8 cellular contexts compared by ENCODE assay signal in genomic region chr1:21255284-21255942, GRCh38. TPM values are rescaled to one million over a fixed set of nuclear protein-coding genes. Genes with fewer than 3 reads are reported as not detected.
DNase-seq lines count a peak whose midpoint lies in the region; ATAC-seq, FAIRE-seq and TF ChIP-seq lines count a peak whose summit lies in the region.

No MANE protein-coding gene starts in this region.

- no TSS peak for BruUV-seq in HepG2 (replicated peaks; lab: Mats Ljungman, UMichigan)

- 66% methylated on average over 8 of the region's 11 CpGs for WGBS in HepG2 (ENCODE audit: low lambda C conversion rate)

- no peak overlapping the region for H3K27ac Mint-ChIP-seq in activated CD4-positive, alpha-beta T cell treated with anti-CD3 and anti-CD28 coated beads, Interleukin-2, amount 10 ng/mL, durations not matched to agents 7 days and 5 days

- H3K36me3 Mint-ChIP-seq in activated CD4-positive, alpha-beta T cell treated with anti-CD3 and anti-CD28 coated beads, Interleukin-2, amount 10 ng/mL, durations not matched to agents 7 days and 5 days (ENCODE audit: low read depth): peaks cover 45% of the 10 kb centered on the region

- H3K4me1 Mint-ChIP-seq in activated CD4-positive, alpha-beta T cell treated with anti-CD3 and anti-CD28 coated beads, Interleukin-2, amount 10 ng/mL, durations not matched to agents 7 days and 5 days: peaks cover 32% of the 10 kb centered on the region

- ATAC-seq in HepG2 (peak; percentile 79), HG02571 (IDR thresholded peaks at IDR 0.05; ENCODE audit: unreplicated experiment) (no peak)

- peak; percentile 95 for FAIRE-seq in HepG2 (lab: Jason Lieb, UNC)

- intact Hi-C loops in colonic mucosa (cut with DNase I): loop anchor here (1.0 kb wide), 1 partner anchor 113 kb away; no protein-coding TSS in a partner anchor
- intact Hi-C loops in HepG2 (cut with micrococcal nuclease; ENCODE audit: unreplicated experiment): loop anchor here (1.0 kb wide), 1 partner anchor 113 kb away; no protein-coding TSS in a partner anchor

- no peak overlapping the region for H2AFZ ChIP-seq in HepG2 (ENCODE audit: low read length)

- no peaks in the 10 kb centered on the region for H4K20me1 ChIP-seq in HepG2 (ENCODE audit: insufficient read depth, low read length)

- in situ Hi-C loops in HepG2 (cut with HindIII; ENCODE audit: extremely low pct_ligation_motif_present, low pct_unique_long_range_greater_than_20kb): loop anchor here (5.0 kb wide), 1 partner anchor 112 kb away; no protein-coding TSS in a partner anchor

- H3K4me3 ChIP-seq in BJ (ENCODE audit: low read depth, low read length) (no peak overlapping the region), HL-60 (replicated peaks; ENCODE audit: insufficient read depth, low read length) (no peak overlapping the region), colonic mucosa (no peak overlapping the region), HepG2 (replicated peaks in 1 of 3; ENCODE audit: insufficient read depth in 1 of 3, low read depth in 2 of 3, low read length in 3 of 3) (no peak overlapping the region)

- no peak overlapping the region for H3K9ac ChIP-seq in colonic mucosa (ENCODE audit: low read depth in 2 of 2, low read length in 2 of 2)
- no peak overlapping the region for H3K9ac ChIP-seq in HepG2 (ENCODE audit: insufficient read depth, low read depth, low read length)

- H3K9me3 ChIP-seq in colonic mucosa: no peaks in the 10 kb centered on the region
- no peaks in the 10 kb centered on the region for H3K9me3 ChIP-seq in HepG2 (ENCODE audit: low read length)

- POLR2A ChIA-PET in BJ (lab: Charles Lee): no interaction called here
- POLR2A ChIA-PET in activated CD4-positive, alpha-beta T cell treated with anti-CD3 and anti-CD28 coated beads, Interleukin-2, amount 10 ng/mL, durations not matched to agents 7 days and 5 days (lab: Charles Lee): interaction anchor here (0.6 kb wide), 1 partner anchor 81 kb away, joined by 3 read pairs; no protein-coding TSS in a partner anchor
- POLR2A ChIA-PET in HepG2 (lab: Yijun Ruan, JAX): interaction anchor here (0.6 to 1.6 kb wide), 6 partner anchors 15 to 115 kb away, joined by 3 to 6 read pairs (median 4); no protein-coding TSS in a partner anchor

- peak; percentile 95 for TF ChIP-seq RAD21 in HepG2 (CRISPR knock-in tag; IDR thresholded peaks at IDR 0.05)

- no peaks in the 10 kb centered on the region for H3K27me3 Mint-ChIP-seq in activated CD4-positive, alpha-beta T cell treated with anti-CD3 and anti-CD28 coated beads, Interleukin-2, amount 10 ng/mL, durations not matched to agents 7 days and 5 days

- TF ChIP-seq CTCF in BJ (IDR thresholded peaks at IDR 0.05; ENCODE audit: insufficient read depth, low read depth, low read length) (peak; percentile 87), HL-60 (IDR thresholded peaks at IDR 0.05; ENCODE audit: insufficient read depth, low read length) (peak; percentile 88), colonic mucosa (IDR thresholded peaks at IDR 0.05) (peak; percentile 72), HepG2 (CRISPR knock-in tag; IDR thresholded peaks at IDR 0.05) (peak; percentile 95)

- no peak overlapping the region for H3K4me2 ChIP-seq in HepG2 (ENCODE audit: low read depth, low read length)

- DNase-seq in BJ (ENCODE audit: low read depth) (no peak), HL-60 (ENCODE audit: low read depth in 1 of 2, low spot score in 1 of 2) (peak; percentile 49 to 89), NCI-H748 treated with DMSO at 0.1 percent for 48 hours (lab: John Stamatoyannopoulos, UW) (peak; percentile 18), colonic mucosa (peak; percentile 94), HepG2 (ENCODE audit: low spot score) (peak; percentile 81)
- DNase-seq in activated CD4-positive, alpha-beta T cell treated with anti-CD3 and anti-CD28 coated beads, Interleukin-2, amount 10 ng/mL, durations not matched to agents 7 days and 5 days: peak; percentile 87
- DNase-seq in stimulated activated CD4-positive, alpha-beta T cell treated with anti-CD3 and anti-CD28 coated beads, TNF-alpha, amount 100 ng/mL, for 4 hours (ENCODE audit: low read depth in 3 of 3): peak; percentile 68 to 75 (median 73)

- H3K9me3 Mint-ChIP-seq in activated CD4-positive, alpha-beta T cell treated with anti-CD3 and anti-CD28 coated beads, Interleukin-2, amount 10 ng/mL, durations not matched to agents 7 days and 5 days: no peaks in the 10 kb centered on the region

- CTCF ChIA-PET in BJ (lab: Yijun Ruan, JAX) (interaction anchor here (0.7 to 8.5 kb wide), 34 partner anchors 9 to 558 kb away, joined by 3 to 178 read pairs (median 5); no protein-coding TSS in a partner anchor), HepG2 (lab: Yijun Ruan, JAX; ENCODE audit: low intra/inter-chr PET ratio, low total read pairs) (interaction anchor here (0.6 to 3.9 kb wide), 8 partner anchors 15 to 115 kb away, joined by 3 to 52 read pairs (median 5); no protein-coding TSS in a partner anchor)
- CTCF ChIA-PET in activated CD4-positive, alpha-beta T cell treated with anti-CD3 and anti-CD28 coated beads, Interleukin-2, amount 10 ng/mL, durations not matched to agents 7 days and 5 days (lab: Charles Lee): interaction anchor here (0.6 to 6.4 kb wide), 20 partner anchors 10 to 202 kb away, joined by 3 to 55 read pairs (median 4); no protein-coding TSS in a partner anchor

- TF ChIP-seq EP300 in HepG2 (IDR thresholded peaks at IDR 0.05; ENCODE audit: low read depth in 2 of 2, low read length in 2 of 2) (no peak), HepG2 (CRISPR knock-in tag; IDR thresholded peaks at IDR 0.05; ENCODE audit: borderline replicate concordance) (no peak)

- TF ChIP-seq POLR2A in HepG2 (IDR thresholded peaks at IDR 0.05; ENCODE audit: insufficient read depth in 1 of 2, low read depth in 2 of 2, low read length in 2 of 2): no peak

- H3K27me3 ChIP-seq in BJ (ENCODE audit: control insufficient read depth, insufficient read depth, low read length) (no peaks in the 10 kb centered on the region), HL-60 (ENCODE audit: insufficient read depth, poor library complexity, severe bottlenecking) (no peaks in the 10 kb centered on the region), colonic mucosa (no peaks in the 10 kb centered on the region), HepG2 (ENCODE audit: control insufficient read depth in 1 of 2, insufficient read depth in 2 of 2, low read length in 2 of 2) (no peaks in the 10 kb centered on the region)

- H3K4me3 Mint-ChIP-seq in activated CD4-positive, alpha-beta T cell treated with anti-CD3 and anti-CD28 coated beads, Interleukin-2, amount 10 ng/mL, durations not matched to agents 7 days and 5 days: no peak overlapping the region

- no peaks in the 10 kb centered on the region for H3K79me2 ChIP-seq in HepG2 (ENCODE audit: insufficient read depth, low read length)

- H3K4me1 ChIP-seq in colonic mucosa (peaks cover 13% of the 10 kb centered on the region), HepG2 (ENCODE audit: insufficient read depth, low read length) (peaks cover 26% of the 10 kb centered on the region)

- H3K27ac ChIP-seq in HL-60 (replicated peaks): no peak overlapping the region
- no peak overlapping the region for H3K27ac ChIP-seq in colonic mucosa
- H3K27ac ChIP-seq in HepG2 (ENCODE audit: extremely low read length, insufficient read depth, low read length): no peak overlapping the region

- H3K36me3 ChIP-seq in BJ (ENCODE audit: control insufficient read depth, insufficient read depth, low read length) (peaks cover 49% of the 10 kb centered on the region), colonic mucosa (peaks cover 15% of the 10 kb centered on the region), HepG2 (replicated peaks in 1 of 2; ENCODE audit: control insufficient read depth in 1 of 2, insufficient read depth in 2 of 2, low read length in 2 of 2) (peaks cover 6 to 11% of the 10 kb centered on the region in 2 experiments; a peak in 2 of 5 replicates)

TF ChIP-seq in HepG2, 621 proteins besides CTCF, POLR2A, EP300 and RAD21 (continues in another document):
- TF ChIP-seq POLR2AphosphoS2 (IDR thresholded peaks at IDR 0.05; ENCODE audit: low read depth, low read length): no peak
- TF ChIP-seq PHF5A (CRISPR knock-in tag; IDR thresholded peaks at IDR 0.05; ENCODE audit: low read depth, unreplicated experiment): no peak
- no peak for TF ChIP-seq JDP2 (CRISPR knock-in tag; IDR thresholded peaks at IDR 0.05; ENCODE audit: borderline replicate concordance)
- no peak for TF ChIP-seq MXD4 (CRISPR knock-in tag; IDR thresholded peaks at IDR 0.05)
- no peak for TF ChIP-seq ZNF296 (CRISPR knock-in tag; conservative IDR thresholded peaks at IDR 0.05)
- no peak for TF ChIP-seq ZNF703 (CRISPR knock-in tag; IDR thresholded peaks at IDR 0.05; ENCODE audit: borderline replicate concordance)
- TF ChIP-seq STAG1 (CRISPR knock-in tag; IDR thresholded peaks at IDR 0.05): peak; percentile 97

RNA-seq across cellular contexts. Expression of gene ECE1, which starts 34.9 kb away (rescaled TPM):
- polyA plus RNA-seq in BJ (2011; rRNA removed) (70.7 and 150 TPM in 2 replicates), HepG2 (2011; rRNA removed) (13.5 and 17.0 TPM in 2 replicates)
- 47.0 and 47.5 TPM in 2 replicates for polyA minus RNA-seq in BJ (2011; rRNA and poly(A)+ RNA removed)
- 100 to 1,000 TPM; 101 to 107 TPM for total RNA-seq in activated CD4-positive, alpha-beta T cell treated with anti-CD3 and anti-CD28 coated beads, Interleukin-2, amount 10 ng/mL, durations not matched to agents 7 days and 5 days
- total RNA-seq in colonic mucosa (100 to 1,000 TPM in 1 of 2 donors, 10 to 100 TPM in 1; 99.0 to 149 TPM), HepG2 (2016; rRNA removed; fragmentation: Illumina TruSeq; extraction: Trizol) (11.1 and 21.2 TPM in 2 replicates)
- total RNA-seq in HepG2 (2016; cell fraction: cytosol; rRNA removed; fragmentation: Illumina TruSeq; extraction: Trizol; ENCODE audit: low read depth): 3.1 and 4.6 TPM in 2 replicates
- 8.0 and 21.1 TPM in 2 replicates for total RNA-seq in HepG2 (2016; cell fraction: insoluble cytoplasmic fraction; rRNA removed; fragmentation: Illumina TruSeq; extraction: Trizol)
- 5.2 and 6.6 TPM in 2 replicates for total RNA-seq in HepG2 (2016; cell fraction: membrane; rRNA removed; fragmentation: Illumina TruSeq; extraction: Trizol)
- total RNA-seq in HepG2 (2016; cell fraction: nucleus; rRNA removed; fragmentation: Illumina TruSeq; extraction: Trizol): 18.9 and 25.8 TPM in 2 replicates
- 7.9 and 8.8 TPM in 2 replicates for polyA plus RNA-seq in HepG2 (2011; cell fraction: cytosol; rRNA removed)
- 20.3 and 20.8 TPM in 2 replicates for polyA plus RNA-seq in HepG2 (2011; cell fraction: nucleus; rRNA removed)
- 23.5 and 24.3 TPM in 2 replicates for polyA plus RNA-seq in HepG2 (2012)
- 1.8 TPM in 2 replicates for polyA plus RNA-seq in HepG2 (2016; cell fraction: cytosol; fragmentation: Illumina TruSeq; extraction: Trizol; ENCODE audit: low read depth)
- polyA plus RNA-seq in HepG2 (2016; cell fraction: insoluble cytoplasmic fraction; fragmentation: Illumina TruSeq; extraction: Trizol; ENCODE audit: low read depth): 8.3 and 10.9 TPM in 2 replicates
- 2.8 and 3.4 TPM in 2 replicates for polyA plus RNA-seq in HepG2 (2016; cell fraction: membrane; fragmentation: Illumina TruSeq; extraction: Trizol; ENCODE audit: low read depth)
- 36.4 and 38.3 TPM in 2 replicates for polyA plus RNA-seq in HepG2 (2016; cell fraction: nucleus; fragmentation: Illumina TruSeq; extraction: Trizol; ENCODE audit: insufficient read depth, low read depth)
- 34.0 and 41.6 TPM in 2 replicates for polyA minus RNA-seq in HepG2 (2011; rRNA and poly(A)+ RNA removed; ENCODE audit: low replicate concordance)
- 9.9 and 11.8 TPM in 2 replicates for polyA minus RNA-seq in HepG2 (2011; cell fraction: cytosol; rRNA and poly(A)+ RNA removed)
- polyA minus RNA-seq in HepG2 (2011; cell fraction: nucleus; rRNA and poly(A)+ RNA removed): 11.3 and 11.4 TPM in 2 replicates
